ENCODE assay signal across 3 cellular contexts in the genomic region with DNA sequence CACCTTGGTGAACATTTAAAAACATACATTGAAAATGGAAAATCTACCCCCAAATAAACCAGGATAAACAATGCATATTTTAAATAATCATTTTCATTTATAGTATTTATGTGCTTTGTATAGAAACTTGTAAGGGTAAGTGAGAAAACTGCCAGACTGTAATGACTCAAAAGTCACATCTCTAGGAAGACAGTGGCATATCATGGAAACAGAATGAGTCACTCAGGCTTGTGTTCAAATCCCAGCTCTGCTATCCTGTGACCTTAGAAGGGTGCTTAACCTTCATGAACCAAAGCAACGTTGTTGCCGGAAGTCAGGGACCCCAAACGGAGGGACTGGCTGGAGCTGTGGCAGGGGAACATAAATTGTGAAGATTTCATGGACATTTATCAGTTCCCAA.
"Had no signal": no experiment of that assay in that cellular context is flagged by ENCODE, and none has a peak within 500 bp of the region (broad histone marks: within the 10 kb centered on the region; RNA-seq: fewer than 3 reads in every experiment).

No MANE protein-coding gene starts in this region.

- DNase-seq: GDM1, GF-D8 had no signal

- ATAC-seq: GM12878 had no signal
